18 cellular contexts compared by ENCODE assay signal in the genomic region with DNA sequence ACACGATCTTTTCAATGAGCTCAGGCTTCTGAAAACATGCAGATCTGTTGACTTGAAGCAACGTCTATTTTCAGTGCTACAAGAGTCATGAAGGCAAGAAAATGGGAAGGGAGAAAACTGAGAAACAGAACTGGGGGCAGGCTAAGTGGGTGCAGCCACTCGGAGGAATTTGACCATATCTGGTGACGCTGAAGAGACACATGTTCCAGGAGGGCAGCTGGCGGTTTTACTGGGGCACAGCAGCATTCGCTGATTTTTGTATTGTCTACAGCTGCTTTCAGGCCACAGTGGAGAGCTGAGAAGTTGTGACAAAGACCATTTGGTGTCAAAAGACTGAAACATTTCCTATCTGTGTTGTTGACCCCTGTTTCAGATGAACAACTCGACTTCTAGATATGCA.
DNase-seq lines count a peak whose midpoint lies in the region; TF ChIP-seq lines count a peak whose summit lies in the region.
"Had no signal": no experiment of that assay in that cellular context is flagged by ENCODE, and none has a peak within 500 bp of the region (broad histone marks: within the 10 kb centered on the region; RNA-seq: fewer than 3 reads in every experiment).

No MANE protein-coding gene starts in this region.

- no peak overlapping the region for H3K9ac ChIP-seq in endodermal cell (ENCODE audit: extremely low read depth, low read length, poor library complexity, severe bottlenecking)

- H3K4me1 ChIP-seq in SJCRH30 (peaks cover 7% of the 10 kb centered on the region; the same call in 1 of the 2 replicates), endodermal cell (ENCODE audit: control insufficient read depth, insufficient read depth, low read length) (no peaks in the 10 kb centered on the region)
- H3K4me1 ChIP-seq: BE2C had no signal

- H3K27ac ChIP-seq in SJCRH30, result no peak overlapping the region
- no peak overlapping the region for H3K27ac ChIP-seq in endodermal cell (ENCODE audit: low read depth, low read length)

- H3K4me3 Mint-ChIP-seq in nephron progenitor cell (no peak overlapping the region), endodermal cell (no peak overlapping the region)
- H3K4me3 Mint-ChIP-seq: CD4-positive, CD25-positive, alpha-beta regulatory T cell; CD8-positive, alpha-beta memory T cell; HFFc6 had no signal

- peak overlapping the region; percentile 8 for H3K27ac Mint-ChIP-seq in nephron progenitor cell
- H3K27ac Mint-ChIP-seq in endodermal cell, result no peak overlapping the region
- H3K27ac Mint-ChIP-seq: CD4-positive, CD25-positive, alpha-beta regulatory T cell; CD8-positive, alpha-beta memory T cell; HFFc6 had no signal

- no peaks in the 10 kb centered on the region for H3K27me3 ChIP-seq in SJCRH30
- H3K27me3 ChIP-seq in endodermal cell (ENCODE audit: control insufficient read depth, insufficient read depth, low read length, poor library complexity, severe bottlenecking), result no peaks in the 10 kb centered on the region
- H3K27me3 ChIP-seq: BE2C had no signal

- 95% methylated on average over 6 to 7 of the region's 7 CpGs for WGBS in endodermal cell (ENCODE audit: insufficient coverage in 1 of 2, insufficient read length in 1 of 2), 2 experiments

- no peak overlapping the region for H3K4me3 ChIP-seq in SJCRH30
- H3K4me3 ChIP-seq in endodermal cell (ENCODE audit: low read length), result no peak overlapping the region
- H3K4me3 ChIP-seq: GM12878 had no signal

- no peaks in the 10 kb centered on the region for H3K36me3 ChIP-seq in SJCRH30
- no peaks in the 10 kb centered on the region for H3K36me3 ChIP-seq in endodermal cell (ENCODE audit: control insufficient read depth, insufficient read depth, low read length)
- H3K36me3 ChIP-seq: BE2C had no signal

- H3K36me3 Mint-ChIP-seq in nephron progenitor cell (ENCODE audit: low read depth) (no peaks in the 10 kb centered on the region), endodermal cell (ENCODE audit: low read depth) (no peaks in the 10 kb centered on the region)
- H3K36me3 Mint-ChIP-seq: CD4-positive, CD25-positive, alpha-beta regulatory T cell; CD8-positive, alpha-beta memory T cell had no signal

- TF ChIP-seq CTCF in nephron progenitor cell (IDR thresholded peaks at IDR 0.05) (no peak), endodermal cell (conservative IDR thresholded peaks at IDR 0.05) (no peak)

- H3K4me1 Mint-ChIP-seq in nephron progenitor cell (peaks cover 30% of the 10 kb centered on the region), endodermal cell (no peaks in the 10 kb centered on the region)
- H3K4me1 Mint-ChIP-seq: CD4-positive, CD25-positive, alpha-beta regulatory T cell; CD8-positive, alpha-beta memory T cell had no signal

- H3K9me3 ChIP-seq in SJCRH30 (replicated peaks) (no peaks in the 10 kb centered on the region), endodermal cell (ENCODE audit: control insufficient read depth, low read length) (no peaks in the 10 kb centered on the region)
- H3K9me3 ChIP-seq: BE2C had no signal

- H3K9me3 Mint-ChIP-seq in nephron progenitor cell, result peaks cover 6% of the 10 kb centered on the region
- no peaks in the 10 kb centered on the region for H3K9me3 Mint-ChIP-seq in endodermal cell
- H3K9me3 Mint-ChIP-seq: HFFc6 had no signal

- DNase-seq in SJCRH30 (peak; percentile 47 to 58), islet precursor cell (peak; percentile 32), nephron progenitor cell (no peak), GDM1 (lab: John Stamatoyannopoulos, UW) (no peak), endodermal cell (no peak), GF-D8 (lab: John Stamatoyannopoulos, UW) (no peak), COLO829 (ENCODE audit: low spot score) (no peak)
- DNase-seq: ACHN; BE2C; C1 segment of cervical spinal cord; CD4-positive, CD25-positive, alpha-beta regulatory T cell; CD8-positive, alpha-beta memory T cell; DMS153; DMS79; H7; HFFc6; KG1 had no signal

- H3K27me3 Mint-ChIP-seq in nephron progenitor cell (ENCODE audit: low read depth, poor library complexity) (no peaks in the 10 kb centered on the region), endodermal cell (ENCODE audit: insufficient read depth) (peaks cover 2% of the 10 kb centered on the region)
- H3K27me3 Mint-ChIP-seq: CD8-positive, alpha-beta memory T cell had no signal

Comparison
In these comparisons a context has a peak if more than half of its experiments do, and no peak if none do; other contexts are left out.
1. DNase-seq: peak in SJCRH30 (2 of 2) and islet precursor cell (single experiment); none in nephron progenitor cell (single experiment), GDM1 (single experiment), endodermal cell (single experiment), GF-D8 (single experiment) and COLO829 (single experiment).